ENCODE assay signal across 9 cellular contexts in the genomic region with DNA sequence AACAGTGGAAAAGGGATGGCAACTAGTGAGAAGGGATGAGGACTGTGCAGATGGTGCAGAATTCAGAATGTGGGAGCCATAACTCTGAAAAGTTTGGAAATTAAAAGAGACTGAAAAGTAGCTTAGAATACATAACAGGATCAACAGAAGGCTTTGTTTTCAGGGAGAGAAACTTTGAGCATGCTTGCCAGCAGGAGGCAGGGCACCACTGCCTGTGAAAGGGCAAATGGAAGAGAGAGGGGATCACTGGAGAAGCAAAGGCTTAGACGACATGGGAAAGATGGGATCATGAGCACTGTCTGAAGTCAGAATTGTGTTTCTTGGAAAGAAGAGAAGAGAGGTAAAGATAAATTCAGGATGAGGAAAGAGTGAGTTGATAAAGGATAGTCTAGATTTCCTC.
DNase-seq lines count a peak whose midpoint lies in the region; ATAC-seq, FAIRE-seq and TF ChIP-seq lines count a peak whose summit lies in the region.
"Had no signal": no experiment of that assay in that cellular context is flagged by ENCODE, and none has a peak within 500 bp of the region (broad histone marks: within the 10 kb centered on the region; RNA-seq: fewer than 3 reads in every experiment).

No MANE protein-coding gene starts in this region.

- FAIRE-seq in small intestine (lab: Jason Lieb, UNC), result no peak

- DNase-seq in Peyer's patch (no peak), foreskin melanocyte (peak; percentile 17), small intestine (peak; percentile 14), GM10248 (ENCODE audit: extremely low spot score) (no peak)
- no peak for DNase-seq in stimulated activated effector memory CD8-positive, alpha-beta T cell treated with anti-CD3 and anti-CD28 coated beads, Interleukin-12 subunit alpha, Interleukin-12 subunit beta, amount 100 ng/mL, for 72 hours (ENCODE audit: low spot score in 2 of 2)
- DNase-seq: activated CD8-positive, alpha-beta memory T cell treated with anti-CD3 and anti-CD28 coated beads, Interleukin-2, amount 50 U/mL, for 48 hours had no signal

- peak; percentile 32 for TF ChIP-seq CTCF in GM12873 (IDR thresholded peaks at IDR 0.05; ENCODE audit: insufficient read depth, low read depth, low read length, missing control alignments)
- TF ChIP-seq CTCF in Peyer's patch (IDR thresholded peaks at IDR 0.05), result peak in 4 of 6 experiments; percentile 19 to 50 (median 47)
- no peak for TF ChIP-seq CTCF in GM10248 (IDR thresholded peaks at IDR 0.05; ENCODE audit: control extremely low read depth, extremely low read depth, low read depth, missing control alignments)

- H3K4me3 ChIP-seq in Peyer's patch (no peak overlapping the region), small intestine (ENCODE audit: low read depth in 1 of 2, low read length in 2 of 2) (no peak overlapping the region)

- no peaks in the 10 kb centered on the region for H3K36me3 Mint-ChIP-seq in stimulated activated effector memory CD8-positive, alpha-beta T cell treated with anti-CD3 and anti-CD28 coated beads, Interleukin-12 subunit alpha, Interleukin-12 subunit beta, amount 100 ng/mL, for 72 hours

- CTCF ChIA-PET in GM10248 (lab: Yijun Ruan, JAX), result interaction anchor here (0.6 to 3.2 kb wide), 2 partner anchors 14 to 490 kb away, joined by 3 to 10 read pairs; no protein-coding TSS in a partner anchor

- H3K4me1 Mint-ChIP-seq in stimulated activated effector memory CD8-positive, alpha-beta T cell treated with anti-CD3 and anti-CD28 coated beads, Interleukin-12 subunit alpha, Interleukin-12 subunit beta, amount 100 ng/mL, for 72 hours, result no peaks in the 10 kb centered on the region

- H3K27ac Mint-ChIP-seq in stimulated activated effector memory CD8-positive, alpha-beta T cell treated with anti-CD3 and anti-CD28 coated beads, Interleukin-12 subunit alpha, Interleukin-12 subunit beta, amount 100 ng/mL, for 72 hours, result no peak overlapping the region

- H3K27ac ChIP-seq in Peyer's patch, result no peak overlapping the region
- no peak overlapping the region for H3K27ac ChIP-seq in small intestine (ENCODE audit: low read depth in 1 of 2, low read length in 1 of 2)

- TF ChIP-seq POLR2A in Peyer's patch (IDR thresholded peaks at IDR 0.05), result no peak
- TF ChIP-seq POLR2A in GM18505 (IDR thresholded peaks at IDR 0.05; ENCODE audit: borderline replicate concordance, extremely low read depth, insufficient read depth, insufficient read length), result no peak

- H3K36me3 ChIP-seq in Peyer's patch (no peaks in the 10 kb centered on the region), small intestine (ENCODE audit: control insufficient read depth in 2 of 2, insufficient read depth in 2 of 2, low read length in 2 of 2) (no peaks in the 10 kb centered on the region)

- WGBS in small intestine, 3 donors, result 21 to 50% (median 24%) methylated on average over 1 of the region's 1 CpG

- ATAC-seq in GM21723 (IDR thresholded peaks at IDR 0.05; ENCODE audit: unreplicated experiment) (no peak), GM18505 (IDR thresholded peaks at IDR 0.05; ENCODE audit: unreplicated experiment) (no peak)
- ATAC-seq in stimulated activated effector memory CD8-positive, alpha-beta T cell treated with anti-CD3 and anti-CD28 coated beads, Interleukin-12 subunit alpha, Interleukin-12 subunit beta, amount 100 ng/mL, for 72 hours, result no peak

- no peaks in the 10 kb centered on the region for H3K9me3 Mint-ChIP-seq in stimulated activated effector memory CD8-positive, alpha-beta T cell treated with anti-CD3 and anti-CD28 coated beads, Interleukin-12 subunit alpha, Interleukin-12 subunit beta, amount 100 ng/mL, for 72 hours

- POLR2A ChIA-PET in GM10248 (lab: Yijun Ruan, JAX), result no interaction called here

- H3K27me3 ChIP-seq in Peyer's patch (no peaks in the 10 kb centered on the region), small intestine (ENCODE audit: control insufficient read depth in 2 of 2, insufficient read depth in 2 of 2, low read length in 2 of 2) (no peaks in the 10 kb centered on the region)

- H3K4me1 ChIP-seq in Peyer's patch (no peaks in the 10 kb centered on the region), small intestine (ENCODE audit: control insufficient read depth in 2 of 2, insufficient read depth in 1 of 2, low read depth in 1 of 2, low read length in 1 of 2) (no peaks in the 10 kb centered on the region)

- H3K9me3 ChIP-seq in Peyer's patch (no peaks in the 10 kb centered on the region), small intestine (ENCODE audit: control insufficient read depth, low read depth) (no peaks in the 10 kb centered on the region)

- H3K4me3 Mint-ChIP-seq in stimulated activated effector memory CD8-positive, alpha-beta T cell treated with anti-CD3 and anti-CD28 coated beads, Interleukin-12 subunit alpha, Interleukin-12 subunit beta, amount 100 ng/mL, for 72 hours, result no peak overlapping the region

Comparison
In these comparisons a context has a peak if more than half of its experiments do, and no peak if none do; other contexts are left out.
1. DNase-seq: peak in foreskin melanocyte (single experiment) and small intestine (single experiment); none in Peyer's patch (0 of 3), stimulated activated effector memory CD8-positive, alpha-beta T cell treated with anti-CD3 and anti-CD28 coated beads, Interleukin-12 subunit alpha, Interleukin-12 subunit beta, amount 100 ng/mL, for 72 hours (0 of 2) and GM10248 (single experiment).